8 cellular contexts compared by ENCODE assay signal in the genomic region with DNA sequence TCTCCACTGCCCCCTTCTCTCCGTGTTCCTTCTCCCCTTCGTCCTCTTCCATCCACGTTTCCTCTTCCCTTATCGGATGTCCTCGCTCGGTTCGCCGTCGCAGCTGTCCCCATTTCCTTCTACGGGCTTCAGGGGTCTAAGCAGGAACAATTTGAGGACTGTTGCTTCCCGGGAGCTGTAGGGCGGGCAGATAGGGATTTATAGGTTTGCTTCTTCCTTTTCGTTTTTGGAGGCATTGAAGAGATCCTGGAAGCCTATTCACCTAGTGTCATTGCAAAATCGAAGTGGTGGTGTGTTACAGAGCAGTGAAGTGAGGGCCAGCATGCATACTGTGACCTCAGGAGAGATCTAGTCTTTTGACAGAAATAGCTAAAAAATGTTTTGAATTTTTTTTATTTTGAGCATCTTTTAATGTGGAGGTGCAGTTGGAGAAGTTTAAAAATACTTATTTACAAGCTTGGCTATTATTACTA. TPM values are rescaled to one million over a fixed set of nuclear protein-coding genes. Genes with fewer than 3 reads are reported as not detected.
DNase-seq lines count a peak whose midpoint lies in the region; ATAC-seq lines count a peak whose summit lies in the region.

No MANE protein-coding gene starts in this region.

- H3K9me3 ChIP-seq in CD4-positive, alpha-beta memory T cell (ENCODE audit: control insufficient read depth in 1 of 2, low read length in 2 of 2): no peaks in the 10 kb centered on the region
- H3K9me3 ChIP-seq in HUES48 (ENCODE audit: control insufficient read depth, insufficient read depth, low read length): no peaks in the 10 kb centered on the region

- H3K27me3 ChIP-seq in CD4-positive, alpha-beta memory T cell (ENCODE audit: insufficient read depth, low read length): no peaks in the 10 kb centered on the region
- H3K27me3 ChIP-seq in HUES48 (ENCODE audit: control insufficient read depth, insufficient read depth, low read length) (no peaks in the 10 kb centered on the region), rectal smooth muscle tissue (ENCODE audit: control insufficient read depth, insufficient read depth, low read length) (no peaks in the 10 kb centered on the region)

- H3K27ac ChIP-seq in CD4-positive, alpha-beta memory T cell (ENCODE audit: low read depth, low read length): peak overlapping the region; percentile 74
- H3K27ac ChIP-seq in HUES48 (ENCODE audit: low read depth, low read length) (no peak overlapping the region), rectal smooth muscle tissue (ENCODE audit: low read depth, low read length) (peak overlapping the region; percentile 78)

- H3K36me3 Mint-ChIP-seq in CD4-positive, alpha-beta memory T cell: peaks cover 0 to 6% of the 10 kb centered on the region in 2 donors
- H3K36me3 Mint-ChIP-seq in activated T-helper 1 cell treated with anti-CD3 and anti-CD28 coated beads, Interleukin-12 subunit alpha, Interleukin-12 subunit beta, Interleukin-2, Interleukin-4 antibody, amounts not matched to agents 30 ng/mL and 10 ng/mL and 1 ng/mL, durations not matched to agents 14 hours and 24 hours and 36 hours (ENCODE audit: low read depth): peaks cover 1% of the 10 kb centered on the region

- POLR2A ChIA-PET in CD4-positive, alpha-beta memory T cell (lab: Charles Lee; ENCODE audit: partially characterized antibody): interaction anchor here (1.2 to 4.0 kb wide), 6 partner anchors 21 to 362 kb away, joined by 3 to 38 read pairs (median 6); partner anchors contain the start of genes ECHDC2, ORC1 and PRPF38A

- H3K4me1 ChIP-seq in CD4-positive, alpha-beta memory T cell (ENCODE audit: insufficient read depth, low read length): peaks cover 33% of the 10 kb centered on the region
- H3K4me1 ChIP-seq in HUES48 (ENCODE audit: control insufficient read depth, insufficient read depth, low read length) (peaks cover 3% of the 10 kb centered on the region; the same call in 1 of the 2 replicates), rectal smooth muscle tissue (ENCODE audit: control insufficient read depth, insufficient read depth, low read length) (peaks cover 8% of the 10 kb centered on the region)

- peak overlapping the region; percentile 0 to 97 (median 94) for H3K27ac Mint-ChIP-seq in CD4-positive, alpha-beta memory T cell
- H3K27ac Mint-ChIP-seq in activated T-helper 1 cell treated with anti-CD3 and anti-CD28 coated beads, Interleukin-12 subunit alpha, Interleukin-12 subunit beta, Interleukin-2, Interleukin-4 antibody, amounts not matched to agents 30 ng/mL and 10 ng/mL and 1 ng/mL, durations not matched to agents 14 hours and 24 hours and 36 hours: peak overlapping the region; percentile 82

- H3K27me3 Mint-ChIP-seq in CD4-positive, alpha-beta memory T cell: peaks cover 0 to 2% of the 10 kb centered on the region in 2 donors
- H3K27me3 Mint-ChIP-seq in activated T-helper 1 cell treated with anti-CD3 and anti-CD28 coated beads, Interleukin-12 subunit alpha, Interleukin-12 subunit beta, Interleukin-2, Interleukin-4 antibody, amounts not matched to agents 30 ng/mL and 10 ng/mL and 1 ng/mL, durations not matched to agents 14 hours and 24 hours and 36 hours (ENCODE audit: insufficient read depth): no peaks in the 10 kb centered on the region

- CTCF ChIA-PET in CD4-positive, alpha-beta memory T cell (lab: Charles Lee; ENCODE audit: partially characterized antibody): no interaction called here

- H3K4me3 ChIP-seq in CD4-positive, alpha-beta memory T cell (ENCODE audit: low read length in 2 of 2): peak overlapping the region; percentile 67 to 74
- H3K4me3 ChIP-seq in HUES48 (ENCODE audit: low read depth, low read length) (peak overlapping the region; percentile 85), rectal smooth muscle tissue (ENCODE audit: low read length) (peak overlapping the region; percentile 90)

- peak in 2 of 5 donors; percentile 3 to 4 for DNase-seq in CD4-positive, alpha-beta memory T cell
- DNase-seq in activated T-helper 1 cell treated with anti-CD3 and anti-CD28 coated beads, Interleukin-12 subunit alpha, Interleukin-12 subunit beta, Interleukin-2, Interleukin-4 antibody, amounts not matched to agents 30 ng/mL and 10 ng/mL and 1 ng/mL, durations not matched to agents 14 hours and 24 hours and 36 hours (ENCODE audit: low spot score): no peak
- peak; percentile 36 for DNase-seq in left ventricle myocardium superior
- DNase-seq in stimulated activated naive CD4-positive, alpha-beta T cell (lab: John Stamatoyannopoulos, UW): no peak
- DNase-seq in NK-92 treated with Interleukin-12 subunit alpha and Interleukin-12 subunit beta, amount 100 ng/mL, for 24 hours (lab: John Stamatoyannopoulos, UW): no peak

- H3K9me3 Mint-ChIP-seq in CD4-positive, alpha-beta memory T cell: peaks cover 0 to 2% (median 0%) of the 10 kb centered on the region in 8 donors
- H3K9me3 Mint-ChIP-seq in activated T-helper 1 cell treated with anti-CD3 and anti-CD28 coated beads, Interleukin-12 subunit alpha, Interleukin-12 subunit beta, Interleukin-2, Interleukin-4 antibody, amounts not matched to agents 30 ng/mL and 10 ng/mL and 1 ng/mL, durations not matched to agents 14 hours and 24 hours and 36 hours: no peaks in the 10 kb centered on the region

- H3K4me1 Mint-ChIP-seq in CD4-positive, alpha-beta memory T cell: peaks cover 35 to 41% (median 36%) of the 10 kb centered on the region in 4 donors
- peaks cover 42% of the 10 kb centered on the region for H3K4me1 Mint-ChIP-seq in activated T-helper 1 cell treated with anti-CD3 and anti-CD28 coated beads, Interleukin-12 subunit alpha, Interleukin-12 subunit beta, Interleukin-2, Interleukin-4 antibody, amounts not matched to agents 30 ng/mL and 10 ng/mL and 1 ng/mL, durations not matched to agents 14 hours and 24 hours and 36 hours (ENCODE audit: low read depth)

- H3K4me3 Mint-ChIP-seq in CD4-positive, alpha-beta memory T cell: peak overlapping the region; percentile 85 to 98 (median 96)
- H3K4me3 Mint-ChIP-seq in activated T-helper 1 cell treated with anti-CD3 and anti-CD28 coated beads, Interleukin-12 subunit alpha, Interleukin-12 subunit beta, Interleukin-2, Interleukin-4 antibody, amounts not matched to agents 30 ng/mL and 10 ng/mL and 1 ng/mL, durations not matched to agents 14 hours and 24 hours and 36 hours: peak overlapping the region; percentile 88

- H3K9ac ChIP-seq in HUES48 (ENCODE audit: low read depth, low read length) (peak overlapping the region; percentile 80; the same call in 1 of the 2 replicates), rectal smooth muscle tissue (ENCODE audit: low read length) (peak overlapping the region; percentile 54)

- no peaks in the 10 kb centered on the region for H3K36me3 ChIP-seq in CD4-positive, alpha-beta memory T cell (ENCODE audit: insufficient read depth, low read length)
- H3K36me3 ChIP-seq in HUES48 (ENCODE audit: control insufficient read depth, insufficient read depth, low read length) (no peaks in the 10 kb centered on the region), rectal smooth muscle tissue (ENCODE audit: control insufficient read depth, insufficient read depth, low read length) (no peaks in the 10 kb centered on the region)

- ATAC-seq in left ventricle myocardium superior: peak; percentile 37
- no peak for ATAC-seq in HG02870 (IDR thresholded peaks at IDR 0.05; ENCODE audit: unreplicated experiment)

- intact Hi-C loops in CD4-positive, alpha-beta memory T cell (cut with micrococcal nuclease): loop anchor here (5.0 kb wide), 1 partner anchor 285 kb away; no protein-coding TSS in a partner anchor
- intact Hi-C loops in activated T-helper 1 cell treated with anti-CD3 and anti-CD28 coated beads, Interleukin-12 subunit alpha, Interleukin-12 subunit beta, Interleukin-2, Interleukin-4 antibody, amounts not matched to agents 30 ng/mL and 10 ng/mL and 1 ng/mL, durations not matched to agents 14 hours and 24 hours and 36 hours (cut with micrococcal nuclease): loop anchor here (2.0 to 10.0 kb wide), 6 partner anchors 174 to 1760 kb away; partner anchors contain the start of genes CPT2, LRP8, SCP2 and TUT4
- intact Hi-C loops in left ventricle myocardium superior (cut with micrococcal nuclease): no loop called here

RNA-seq across cellular contexts. Expression of gene ZYG11B, which starts 0.9 kb away (rescaled TPM):
- total RNA-seq in CD4-positive, alpha-beta memory T cell: 10 to 100 TPM; 21.7 to 23.1 TPM
- 10 to 100 TPM in 1 of 2 donors, 1 to 10 TPM in 1; 6.1 to 17.2 TPM for polyA plus RNA-seq in CD4-positive, alpha-beta memory T cell
- 8.4 and 8.5 TPM in 2 replicates for total RNA-seq in activated T-helper 1 cell treated with anti-CD3 and anti-CD28 coated beads, Interleukin-12 subunit alpha, Interleukin-12 subunit beta, Interleukin-2, Interleukin-4 antibody, amounts not matched to agents 30 ng/mL and 10 ng/mL and 1 ng/mL, durations not matched to agents 14 hours and 24 hours and 36 hours
- total RNA-seq in left ventricle myocardium superior: 84.3 TPM

RNA-seq across cellular contexts. Expression of gene COA7, which starts 29.0 kb away (rescaled TPM):
- 1 to 10 TPM; 2.9 to 3.9 TPM for total RNA-seq in CD4-positive, alpha-beta memory T cell
- polyA plus RNA-seq in CD4-positive, alpha-beta memory T cell: 1 to 10 TPM; 2.3 to 5.3 TPM
- total RNA-seq in activated T-helper 1 cell treated with anti-CD3 and anti-CD28 coated beads, Interleukin-12 subunit alpha, Interleukin-12 subunit beta, Interleukin-2, Interleukin-4 antibody, amounts not matched to agents 30 ng/mL and 10 ng/mL and 1 ng/mL, durations not matched to agents 14 hours and 24 hours and 36 hours: 37.6 and 39.9 TPM in 2 replicates
- 18.5 TPM for total RNA-seq in left ventricle myocardium superior
